8 cellular contexts compared by ENCODE assay signal in the genomic region with DNA sequence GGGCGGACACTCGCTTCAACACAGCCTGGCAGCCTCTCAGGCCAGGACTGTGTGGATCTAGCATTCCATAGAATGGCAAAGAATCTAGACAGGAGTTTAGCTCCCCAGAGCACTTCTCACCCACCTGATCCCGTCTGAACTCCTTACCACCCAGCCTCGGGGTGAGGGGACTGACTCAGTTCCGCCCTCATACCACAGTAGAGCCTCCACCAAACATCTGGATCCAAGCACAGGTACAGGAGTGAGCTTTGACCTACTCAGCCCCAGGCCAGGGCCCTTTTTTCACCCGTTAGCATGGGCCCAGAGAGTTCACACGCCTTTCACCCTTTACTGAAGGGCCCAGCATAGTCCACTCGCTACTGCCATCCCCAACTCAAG. TPM values are rescaled to one million over a fixed set of nuclear protein-coding genes. Genes with fewer than 3 reads are reported as not detected.
DNase-seq lines count a peak whose midpoint lies in the region; ATAC-seq and TF ChIP-seq lines count a peak whose summit lies in the region.

No MANE protein-coding gene starts in this region.

- peak overlapping the region; percentile 99 for H2AFZ ChIP-seq in DND-41 (ENCODE audit: low read depth, low read length)
- H2AFZ ChIP-seq in OCI-LY7 (ENCODE audit: low read length), result peak overlapping the region; percentile 47; the same call in 1 of the 2 replicates

- H4K20me1 ChIP-seq in DND-41 (ENCODE audit: insufficient read depth, low read length) (peaks cover 7% of the 10 kb centered on the region; the same call in 1 of the 2 replicates), OCI-LY7 (ENCODE audit: insufficient read depth, low read length) (no peaks in the 10 kb centered on the region)

- H3K9ac ChIP-seq in DND-41 (ENCODE audit: low read depth, low read length), result peak overlapping the region; percentile 86

- H3K4me2 ChIP-seq in DND-41 (ENCODE audit: insufficient read depth, low read length) (peak overlapping the region; percentile 67), OCI-LY7 (ENCODE audit: low read length) (peak overlapping the region; percentile 92)

- CTCF ChIA-PET in OCI-LY7 (lab: Charles Lee; ENCODE audit: unreplicated experiment), result no interaction called here

- H3K79me2 ChIP-seq in DND-41 (ENCODE audit: insufficient read depth, low read length) (peaks cover 66% of the 10 kb centered on the region), OCI-LY7 (ENCODE audit: insufficient read depth, low read depth, low read length) (peaks cover 55% of the 10 kb centered on the region)

- H3K9me2 ChIP-seq in OCI-LY7 (ENCODE audit: insufficient read depth, low read length), result no peaks in the 10 kb centered on the region

- intact Hi-C loops in OCI-LY7 (cut with micrococcal nuclease; ENCODE audit: unreplicated experiment), result loop anchor here (2.0 to 10.0 kb wide), 3 partner anchors 280 to 574 kb away; a partner anchor contains a TSS

- no peaks in the 10 kb centered on the region for H3K9me3 ChIP-seq in DND-41 (ENCODE audit: insufficient read depth, low read length, severe bottlenecking)
- H3K9me3 ChIP-seq in OCI-LY7 (ENCODE audit: low read length), result no peaks in the 10 kb centered on the region

- H3K27ac ChIP-seq in DND-41 (ENCODE audit: low read length) (peak overlapping the region; percentile 78), OCI-LY7 (ENCODE audit: low read depth, low read length, poor library complexity, severe bottlenecking) (peak overlapping the region; percentile 53), epithelial cell of prostate (peak overlapping the region; percentile 78)

- H3K4me3 ChIP-seq in DND-41 (ENCODE audit: low read depth in 1 of 2, low read length in 2 of 2), result peak overlapping the region; percentile 92 to 98
- peak overlapping the region; percentile 96 for H3K4me3 ChIP-seq in OCI-LY7 (ENCODE audit: low read depth, low read length, poor library complexity, severe bottlenecking)

- ATAC-seq in DND-41 (ENCODE audit: insufficient read depth, low read depth) (no peak), omental fat pad (ENCODE audit: low FRiP score) (peak; percentile 15), HG02840 (IDR thresholded peaks at IDR 0.05; ENCODE audit: low FRiP score, unreplicated experiment) (no peak), GM21390 (IDR thresholded peaks at IDR 0.05; ENCODE audit: unreplicated experiment) (no peak)

- DNase-seq in DND-41 (peak; percentile 16), OCI-LY7 (ENCODE audit: low spot score) (peak; percentile 19), epithelial cell of prostate (ENCODE audit: low read depth, low spot score) (no peak), omental fat pad (ENCODE audit: low spot score) (no peak), NCI-H2081 treated with DMSO at 0.1 percent for 48 hours (lab: John Stamatoyannopoulos, UW) (no peak), NCI-H1436 treated with DMSO at 0.1 percent for 48 hours (lab: John Stamatoyannopoulos, UW) (no peak)

- peaks cover 38% of the 10 kb centered on the region for H3K36me3 ChIP-seq in DND-41 (ENCODE audit: insufficient read depth, low read length)
- peaks cover 38% of the 10 kb centered on the region; the same call in 1 of the 2 replicates for H3K36me3 ChIP-seq in OCI-LY7 (ENCODE audit: insufficient read depth, low read length)

- H3K27me3 ChIP-seq in DND-41 (ENCODE audit: insufficient read depth, low read length, poor library complexity), result no peaks in the 10 kb centered on the region

- BruUV-seq in OCI-LY7 (replicated peaks; lab: Mats Ljungman, UMichigan), result no TSS peak

- peaks cover 60% of the 10 kb centered on the region for H3K4me1 ChIP-seq in DND-41 (ENCODE audit: insufficient read depth, low read length)
- peaks cover 41% of the 10 kb centered on the region for H3K4me1 ChIP-seq in OCI-LY7 (ENCODE audit: insufficient read depth, low read length, poor library complexity, severe bottlenecking)

- POLR2A ChIA-PET in OCI-LY7 (lab: Charles Lee), result interaction anchor here (1.0 kb wide), 1 partner anchor 13 kb away, joined by 3 read pairs; no protein-coding TSS in a partner anchor

- TF ChIP-seq CTCF in DND-41 (IDR thresholded peaks at IDR 0.05; ENCODE audit: borderline replicate concordance, extremely low read depth, low read length, poor library complexity, severe bottlenecking) (no peak), OCI-LY7 (conservative IDR thresholded peaks at IDR 0.05; ENCODE audit: low read length) (no peak), omental fat pad (IDR thresholded peaks at IDR 0.05) (no peak)

RNA-seq across cellular contexts. Expression of a gene that starts 0.7 kb away (rescaled TPM):
- 31.7 and 34.7 TPM in 2 replicates for total RNA-seq in OCI-LY7 (2014; rRNA removed; shearing (Covaris generic))
- 118 and 132 TPM in 2 replicates for total RNA-seq in OCI-LY7 (2022)
- 100 to 1,000 TPM in 1 of 4 donors, 10 to 100 TPM in 3; 60.9 to 140 (median 74.6) TPM for total RNA-seq in omental fat pad

Comparison
In these comparisons a context has a peak if more than half of its experiments do, and no peak if none do; other contexts are left out.
1. DNase-seq: peak in DND-41 (single experiment) and OCI-LY7 (single experiment); none in epithelial cell of prostate (single experiment), omental fat pad (single experiment), NCI-H2081 treated with DMSO at 0.1 percent for 48 hours (single experiment) and NCI-H1436 treated with DMSO at 0.1 percent for 48 hours (single experiment).
2. Peak in every context shown above with its lines, with median percentiles within 50 percentile points of each other: H3K27ac ChIP-seq.